ENCODE assay signal across 9 cellular contexts in genomic region chr4:90730752-90731151, GRCh38.
"Had no signal": no experiment of that assay in that cellular context is flagged by ENCODE, and none has a peak within 500 bp of the region (broad histone marks: within the 10 kb centered on the region; RNA-seq: fewer than 3 reads in every experiment).

No MANE protein-coding gene starts in this region.

- H3K27me3 Mint-ChIP-seq: IgD-negative memory B cell had no signal

- H3K9me3 Mint-ChIP-seq: GM23338 had no signal

- H3K4me3 Mint-ChIP-seq: GM23338, IgD-negative memory B cell had no signal

- DNase-seq: H7, KBM-7 had no signal

- H3K27ac ChIP-seq: HL-60, KMS-11 had no signal

- H3K36me3 ChIP-seq: HAP-1 had no signal

- H3K4me3 ChIP-seq: GM23338, HAP-1 had no signal

- H2AFZ ChIP-seq: GM23338 had no signal

- H3K27ac Mint-ChIP-seq: GM23338, IgD-negative memory B cell had no signal

- H3K9me3 ChIP-seq: HAP-1 had no signal

- H3K36me3 Mint-ChIP-seq: IgD-negative memory B cell had no signal

- ATAC-seq: GM23338, HCT116, HepG2 had no signal

- H3K4me2 ChIP-seq: GM23338, KMS-11 had no signal

- H3K9ac ChIP-seq: KMS-11 had no signal
